In genomic region chr19:51552996-51553725, GRCh38 we compare ENCODE assay signal across 7 cellular contexts. TPM values are rescaled to one million over a fixed set of nuclear protein-coding genes. Genes with fewer than 3 reads are reported as not detected.
A peak's percentile ranks its signal among the peaks of the same experiment; 100 is the strongest.
DNase-seq lines count a peak whose midpoint lies in the region; ATAC-seq and TF ChIP-seq lines count a peak whose summit lies in the region.

No MANE protein-coding gene starts in this region.

- ATAC-seq in PC-3: peak; percentile 73

- no peaks in the 10 kb centered on the region for H4K20me1 ChIP-seq in PC-3 (ENCODE audit: low read length)
- H4K20me1 ChIP-seq in MM.1S (ENCODE audit: insufficient read depth, low read length): no peaks in the 10 kb centered on the region

- in situ Hi-C loops in astrocyte of the spinal cord (cut with HindIII; ENCODE audit: low sequenced_read_pairs): no loop called here

- H3K4me2 ChIP-seq in PC-3 (ENCODE audit: low read length): no peak overlapping the region
- no peak overlapping the region for H3K4me2 ChIP-seq in MM.1S (ENCODE audit: low read depth, low read length)

- intact Hi-C loops in PC-3 (cut with micrococcal nuclease): no loop called here

- H3K36me3 ChIP-seq in H7 (replicated peaks; ENCODE audit: control insufficient read depth, insufficient read depth, low read length) (no peaks in the 10 kb centered on the region), PC-3 (ENCODE audit: low read depth, low read length) (no peaks in the 10 kb centered on the region), MM.1S (replicated peaks; ENCODE audit: insufficient read depth, low read length) (no peaks in the 10 kb centered on the region)

- no peaks in the 10 kb centered on the region for H3K27me3 ChIP-seq in H7 (ENCODE audit: control insufficient read depth, insufficient read depth, low read length)
- peaks cover 19% of the 10 kb centered on the region; the same call in 1 of the 2 replicates for H3K27me3 ChIP-seq in PC-3 (ENCODE audit: low read length)
- no peaks in the 10 kb centered on the region for H3K27me3 ChIP-seq in MM.1S (replicated peaks; ENCODE audit: insufficient read depth, low read length)

- H3K4me1 ChIP-seq in PC-3 (ENCODE audit: insufficient read depth, low read length) (no peaks in the 10 kb centered on the region), MM.1S (ENCODE audit: low read length) (no peaks in the 10 kb centered on the region)

- H3K27ac ChIP-seq in PC-3 (ENCODE audit: low read length) (no peak overlapping the region), MM.1S (ENCODE audit: low read length) (no peak overlapping the region)

- BruUV-seq in PC-3 (replicated peaks; lab: Mats Ljungman, UMichigan): no TSS peak

- H2AFZ ChIP-seq in PC-3 (ENCODE audit: low read length) (no peak overlapping the region), MM.1S (ENCODE audit: low read length) (no peak overlapping the region)

- H3K9me2 ChIP-seq in PC-3 (replicated peaks; ENCODE audit: low read length) (no peaks in the 10 kb centered on the region), MM.1S (replicated peaks; ENCODE audit: insufficient read depth, low read length) (no peaks in the 10 kb centered on the region)

- H3F3A ChIP-seq in PC-3 (ENCODE audit: low read length, unreplicated experiment) (no peaks in the 10 kb centered on the region), MM.1S (ENCODE audit: insufficient read depth, low read length) (no peaks in the 10 kb centered on the region)

- H3K9ac ChIP-seq in PC-3 (ENCODE audit: low read length) (no peak overlapping the region), MM.1S (ENCODE audit: low read length) (no peak overlapping the region)

- no peak overlapping the region for H3K4me3 ChIP-seq in H7 (ENCODE audit: insufficient read depth, low read depth, low read length)
- no peak overlapping the region for H3K4me3 ChIP-seq in PC-3 (ENCODE audit: low read length)
- H3K4me3 ChIP-seq in astrocyte of the spinal cord (ENCODE audit: low read depth, low read length): no peak overlapping the region
- no peak overlapping the region for H3K4me3 ChIP-seq in MM.1S (ENCODE audit: low read length)

- CTCF ChIA-PET in PC-3 (lab: Charles Lee): no interaction called here

- no peak for TF ChIP-seq CTCF in PC-3 (conservative IDR thresholded peaks at IDR 0.05; ENCODE audit: low read depth, low read length)
- TF ChIP-seq CTCF in astrocyte of the spinal cord (IDR thresholded peaks at IDR 0.05; ENCODE audit: low read depth, low read length): no peak
- TF ChIP-seq CTCF in MM.1S (IDR thresholded peaks at IDR 0.05; ENCODE audit: low read length): no peak

- H3K79me2 ChIP-seq in PC-3 (ENCODE audit: low read length) (no peaks in the 10 kb centered on the region), MM.1S (ENCODE audit: low read length) (no peaks in the 10 kb centered on the region)

- DNase-seq in H7: peak; percentile 66
- DNase-seq in PC-3: peak; percentile 84
- peak; percentile 28 for DNase-seq in astrocyte of the spinal cord (ENCODE audit: low read depth, low spot score)
- DNase-seq in iris pigment epithelial cell (ENCODE audit: low read depth): peak; percentile 32
- peak; percentile 18 to 48 (median 35) for DNase-seq in stimulated activated CD4-positive, alpha-beta T cell treated with anti-CD3 and anti-CD28 coated beads, TNF-alpha, amount 100 ng/mL, for 48 hours (ENCODE audit: low read depth in 3 of 3)
- no peak for DNase-seq in central memory CD4-positive, alpha-beta T cell
- DNase-seq in MM.1S: no peak

- H3K9me3 ChIP-seq in PC-3 (ENCODE audit: low read length) (no peaks in the 10 kb centered on the region), MM.1S (replicated peaks; ENCODE audit: insufficient read depth, low read length) (no peaks in the 10 kb centered on the region)

- POLR2A ChIA-PET in PC-3 (lab: Charles Lee; ENCODE audit: unreplicated experiment): no interaction called here

RNA-seq across cellular contexts. Expression of gene ZNF175, which starts 17.9 kb away (rescaled TPM):
- total RNA-seq in H7 (2014; rRNA removed; shearing (Covaris generic)): 2.4 and 3.0 TPM in 2 replicates
- 7.5 and 8.5 TPM in 2 replicates for total RNA-seq in PC-3 (2014; rRNA removed)

RNA-seq across cellular contexts. Expression of gene SIGLEC6, which starts 21.7 kb away (rescaled TPM):
- not detected in 2 replicates for total RNA-seq in H7 (2014; rRNA removed; shearing (Covaris generic))
- not detected in 2 replicates for total RNA-seq in PC-3 (2014; rRNA removed)

RNA-seq across cellular contexts. Expression of gene SIGLEC12, which starts 51.6 kb away (rescaled TPM):
- total RNA-seq in H7 (2014; rRNA removed; shearing (Covaris generic)): not detected in 2 replicates
- not detected in 2 replicates for total RNA-seq in PC-3 (2014; rRNA removed)

Comparison
In these comparisons a context has a peak if more than half of its experiments do, and no peak if none do; other contexts are left out.
1. DNase-seq: peak in H7 (single experiment), PC-3 (single experiment), astrocyte of the spinal cord (single experiment), iris pigment epithelial cell (single experiment) and stimulated activated CD4-positive, alpha-beta T cell treated with anti-CD3 and anti-CD28 coated beads, TNF-alpha, amount 100 ng/mL, for 48 hours (3 of 3); none in central memory CD4-positive, alpha-beta T cell (single experiment) and MM.1S (single experiment).